8 cellular contexts compared by ENCODE assay signal in genomic region chr12:99619389-99620158, GRCh38. TPM values are rescaled to one million over a fixed set of nuclear protein-coding genes. Genes with fewer than 3 reads are reported as not detected.
A peak's percentile ranks its signal among the peaks of the same experiment; 100 is the strongest.
DNase-seq lines count a peak whose midpoint lies in the region; ATAC-seq and TF ChIP-seq lines count a peak whose summit lies in the region.

No MANE protein-coding gene starts in this region.

- H3K27ac Mint-ChIP-seq in T-helper 17 cell = no peak overlapping the region
- no peak overlapping the region for H3K27ac Mint-ChIP-seq in activated T-helper 17 cell treated with anti-CD3 and anti-CD28 coated beads, Interleukin-2, amount 50 U/mL, for 72 hours

- peaks cover 10% of the 10 kb centered on the region for H3K9me3 Mint-ChIP-seq in activated T-helper 17 cell treated with anti-CD3 and anti-CD28 coated beads, Interleukin-2, amount 50 U/mL, for 72 hours

- no peaks in the 10 kb centered on the region for H3K4me1 Mint-ChIP-seq in T-helper 17 cell
- no peaks in the 10 kb centered on the region for H3K4me1 Mint-ChIP-seq in activated T-helper 17 cell treated with anti-CD3 and anti-CD28 coated beads, Interleukin-2, amount 50 U/mL, for 72 hours

- peak; percentile 59 for TF ChIP-seq CTCF in fibroblast of pulmonary artery (IDR thresholded peaks at IDR 0.05; ENCODE audit: low read length, missing control alignments)

- H3K36me3 Mint-ChIP-seq in T-helper 17 cell (ENCODE audit: low read depth) = no peaks in the 10 kb centered on the region
- no peaks in the 10 kb centered on the region for H3K36me3 Mint-ChIP-seq in activated T-helper 17 cell treated with anti-CD3 and anti-CD28 coated beads, Interleukin-2, amount 50 U/mL, for 72 hours (ENCODE audit: low read depth)

- no peak overlapping the region for H3K4me3 ChIP-seq in fibroblast of pulmonary artery (replicated peaks; ENCODE audit: low read depth, low read length)

- peak; percentile 98 for ATAC-seq in GM18519 (IDR thresholded peaks at IDR 0.05; ENCODE audit: low FRiP score, unreplicated experiment)
- ATAC-seq in HG02938 (IDR thresholded peaks at IDR 0.05; ENCODE audit: unreplicated experiment) = peak; percentile 90
- no peak for ATAC-seq in T-helper 17 cell
- ATAC-seq in activated T-helper 17 cell treated with anti-CD3 and anti-CD28 coated beads, Interleukin-2, amount 50 U/mL, for 72 hours (replicated peaks) = no peak

- no peaks in the 10 kb centered on the region for H3K9me3 ChIP-seq in T-helper 17 cell (ENCODE audit: control insufficient read depth, low read length, poor library complexity, severe bottlenecking)

- DNase-seq in COR-L47 (lab: John Stamatoyannopoulos, UW) = peak; percentile 31
- DNase-seq in NCI-H226 = peak; percentile 48
- DNase-seq in fibroblast of pulmonary artery (ENCODE audit: low read depth) = peak; percentile 25
- no peak for DNase-seq in T-helper 17 cell
- DNase-seq in NCI-H1930 (lab: John Stamatoyannopoulos, UW) = no peak

- no peak overlapping the region for H3K4me3 Mint-ChIP-seq in T-helper 17 cell
- no peak overlapping the region for H3K4me3 Mint-ChIP-seq in activated T-helper 17 cell treated with anti-CD3 and anti-CD28 coated beads, Interleukin-2, amount 50 U/mL, for 72 hours

- H3K27me3 Mint-ChIP-seq in T-helper 17 cell = no peaks in the 10 kb centered on the region
- no peaks in the 10 kb centered on the region for H3K27me3 Mint-ChIP-seq in activated T-helper 17 cell treated with anti-CD3 and anti-CD28 coated beads, Interleukin-2, amount 50 U/mL, for 72 hours

RNA-seq across cellular contexts. Expression of gene GARIN6, which starts 28.0 kb away (rescaled TPM):
- total RNA-seq in T-helper 17 cell = not detected
- not detected for total RNA-seq in activated T-helper 17 cell treated with anti-CD3 and anti-CD28 coated beads, Interleukin-2, amount 50 U/mL, for 72 hours

Comparison
In these comparisons a context has a peak if more than half of its experiments do, and no peak if none do; other contexts are left out.
1. DNase-seq: peak in COR-L47 (single experiment), NCI-H226 (single experiment) and fibroblast of pulmonary artery (single experiment); none in T-helper 17 cell (0 of 3) and NCI-H1930 (0 of 2).
2. ATAC-seq: peak in GM18519 (single experiment) and HG02938 (single experiment); none in T-helper 17 cell (single experiment) and activated T-helper 17 cell treated with anti-CD3 and anti-CD28 coated beads, Interleukin-2, amount 50 U/mL, for 72 hours (single experiment).